Comparison of ENCODE assay signal across 26 cellular contexts in the genomic region with DNA sequence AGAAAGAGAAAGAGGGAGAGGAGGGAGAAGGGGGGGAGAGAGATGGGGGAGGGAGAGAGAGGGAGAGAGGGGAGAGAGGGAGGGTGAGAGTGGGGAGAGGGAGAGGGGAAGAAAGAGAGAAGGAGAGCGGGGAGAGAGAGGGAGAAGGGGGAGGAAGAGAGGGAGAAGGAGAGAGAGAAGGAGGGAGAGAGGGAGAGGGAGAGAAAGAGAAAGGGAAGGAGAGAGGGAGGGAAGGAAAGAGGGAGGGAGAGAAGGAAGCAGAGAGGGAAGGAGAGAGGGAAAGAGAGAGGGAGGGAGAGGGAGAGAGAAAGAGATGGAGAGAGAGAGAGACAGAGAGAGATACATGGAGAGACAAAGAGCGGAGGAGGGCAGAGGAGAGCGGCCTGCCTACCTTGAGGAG. TPM values are rescaled to one million over a fixed set of nuclear protein-coding genes. Genes with fewer than 3 reads are reported as not detected.
A peak's percentile ranks its signal among the peaks of the same experiment; 100 is the strongest.
DNase-seq lines count a peak whose midpoint lies in the region; ATAC-seq, FAIRE-seq and TF ChIP-seq lines count a peak whose summit lies in the region.
"Had no signal": no experiment of that assay in that cellular context is flagged by ENCODE, and none has a peak within 500 bp of the region (broad histone marks: within the 10 kb centered on the region; RNA-seq: fewer than 3 reads in every experiment).

No MANE protein-coding gene starts in this region.

- no peak overlapping the region for H3K18ac ChIP-seq in H1 (ENCODE audit: extremely low read depth, low read length)

- H3K23me2 ChIP-seq in H1 (ENCODE audit: low read depth, low read length) = peaks cover 3% of the 10 kb centered on the region; the same call in 1 of the 2 replicates

- POLR2A ChIA-PET in Caco-2 (lab: Charles Lee) (no interaction called here), HEK293 (lab: Yijun Ruan, JAX) (no interaction called here), H1 (lab: Charles Lee; ENCODE audit: partially characterized antibody) (no interaction called here)
- POLR2A ChIA-PET in activated CD8-positive, alpha-beta T cell treated with anti-CD3 and anti-CD28 coated beads for 36 hours (lab: Charles Lee) = no interaction called here

- H3K9me3 ChIP-seq in Caco-2 = no peaks in the 10 kb centered on the region
- H3K9me3 ChIP-seq in HEK293 (ENCODE audit: control insufficient read depth, insufficient read depth, low read depth, low read length) = no peaks in the 10 kb centered on the region
- H3K9me3 ChIP-seq in H1 (ENCODE audit: insufficient read depth in 2 of 2, low read depth in 1 of 2, low read length in 1 of 2) = no peaks in the 10 kb centered on the region
- H3K9me3 ChIP-seq: BE2C, BLaER1 had no signal

- TF ChIP-seq CTCF in Caco-2 (IDR thresholded peaks at IDR 0.05; ENCODE audit: insufficient read depth in 1 of 2, low read depth in 1 of 2, low read length in 1 of 2, severe bottlenecking in 1 of 2, unreplicated experiment in 1 of 2) (no peak), HEK293 (tag by site-specific recombination; IDR thresholded peaks at IDR 0.05) (no peak), H1 (IDR thresholded peaks at IDR 0.05; ENCODE audit: control extremely low read depth in 1 of 3, insufficient read depth in 1 of 3, low read depth in 1 of 3, low read length in 3 of 3) (no peak)
- no peak for TF ChIP-seq CTCF in activated CD8-positive, alpha-beta T cell treated with anti-CD3 and anti-CD28 coated beads for 36 hours (IDR thresholded peaks at IDR 0.05)

- TF ChIP-seq POLR2A in H1 (IDR thresholded peaks at IDR 0.05; ENCODE audit: control extremely low read depth in 1 of 2, low read depth in 2 of 2, low read length in 2 of 2) = no peak

- DNase-seq in Caco-2 (no peak), H1 (ENCODE audit: low read depth in 1 of 2, low spot score in 2 of 2) (no peak), OCI-M1 (lab: John Stamatoyannopoulos, UW) (no peak), NCI-H2171 treated with DMSO at 0.1 percent for 48 hours (lab: John Stamatoyannopoulos, UW) (no peak)
- no peak for DNase-seq in activated CD8-positive, alpha-beta T cell treated with anti-CD3 and anti-CD28 coated beads for 36 hours
- DNase-seq: 8988T; ACHN; BE2C; C1 segment of cervical spinal cord; Calu3; CD4-positive, alpha-beta memory T cell; CD4-positive, CD25-positive, alpha-beta regulatory T cell; CD8-positive, alpha-beta memory T cell; COR-L47; DMS79 treated with DMSO at 0.1 percent for 48 hours; GF-D8 had no signal

- CTCF ChIA-PET in Caco-2 (lab: Charles Lee) (no interaction called here), HEK293 (lab: Yijun Ruan, JAX) (no interaction called here), H1 (lab: Charles Lee; ENCODE audit: partially characterized antibody) (no interaction called here)
- CTCF ChIA-PET in activated CD8-positive, alpha-beta T cell treated with anti-CD3 and anti-CD28 coated beads for 36 hours (lab: Charles Lee) = no interaction called here

- H3K27me3 Mint-ChIP-seq in Caco-2 (ENCODE audit: insufficient read depth, unreplicated experiment) = no peaks in the 10 kb centered on the region
- H3K27me3 Mint-ChIP-seq in activated CD8-positive, alpha-beta T cell treated with anti-CD3 and anti-CD28 coated beads for 36 hours = peaks cover 4% of the 10 kb centered on the region
- H3K27me3 Mint-ChIP-seq: CD4-positive, CD25-positive, alpha-beta regulatory T cell had no signal

- H4K91ac ChIP-seq in H1 (replicated peaks; ENCODE audit: insufficient read length, low read length) = peak overlapping the region; percentile 56

- H3K36me3 ChIP-seq in Caco-2 (ENCODE audit: control insufficient read depth, insufficient read depth, low read length) (no peaks in the 10 kb centered on the region), HEK293 (ENCODE audit: control insufficient read depth in 2 of 2, insufficient read depth in 1 of 2, low read length in 2 of 2) (no peaks in the 10 kb centered on the region), H1 (ENCODE audit: control insufficient read depth in 2 of 4, insufficient read depth in 4 of 4, low read length in 3 of 4) (no peaks in the 10 kb centered on the region)
- H3K36me3 ChIP-seq: BE2C, BLaER1 had no signal

- no peaks in the 10 kb centered on the region for H3K9me3 Mint-ChIP-seq in Caco-2 (ENCODE audit: unreplicated experiment)
- no peaks in the 10 kb centered on the region for H3K9me3 Mint-ChIP-seq in activated CD8-positive, alpha-beta T cell treated with anti-CD3 and anti-CD28 coated beads for 36 hours
- H3K9me3 Mint-ChIP-seq: CD4-positive, alpha-beta memory T cell; CD4-positive, CD25-positive, alpha-beta regulatory T cell; CD8-positive, alpha-beta memory T cell had no signal

- H3K56ac ChIP-seq in H1 (replicated peaks; ENCODE audit: insufficient read length, low read depth, low read length) = no peak overlapping the region

- intact Hi-C loops in Caco-2 (cut with micrococcal nuclease; ENCODE audit: unreplicated experiment) = no loop called here
- intact Hi-C loops in activated CD8-positive, alpha-beta T cell treated with anti-CD3 and anti-CD28 coated beads for 36 hours (cut with micrococcal nuclease) = no loop called here

- H3K9ac ChIP-seq in H1 (replicated peaks in 1 of 4; ENCODE audit: extremely low read depth in 1 of 4, low read depth in 3 of 4, low read length in 3 of 4) = no peak overlapping the region
- H3K9ac ChIP-seq: BLaER1 had no signal

- no peak overlapping the region for H3K14ac ChIP-seq in H1 (ENCODE audit: insufficient read length)

- H2BK120ac ChIP-seq in H1 (replicated peaks; ENCODE audit: low read depth, low read length) = no peak overlapping the region

- H3K79me1 ChIP-seq in H1 (ENCODE audit: low read depth, low read length) = no peaks in the 10 kb centered on the region

- no peak overlapping the region for H4K8ac ChIP-seq in H1 (ENCODE audit: extremely low read depth, insufficient read depth, low read length)

- H3K4ac ChIP-seq in H1 (replicated peaks; ENCODE audit: insufficient read length, low read depth, low read length) = no peak overlapping the region

- no peak for FAIRE-seq in H1 (lab: Jason Lieb, UNC)
- FAIRE-seq: A204.1, D721Med, G401.6, GM12891, GM19239 had no signal

- H3K4me3 ChIP-seq in Caco-2 (ENCODE audit: low read depth, low read length) (no peak overlapping the region), HEK293 (ENCODE audit: low read depth, low read length) (no peak overlapping the region), H1 (ENCODE audit: extremely low read depth in 1 of 4, insufficient read depth in 2 of 4, low read depth in 3 of 4, low read length in 4 of 4) (no peak overlapping the region)
- H3K4me3 ChIP-seq: BLaER1 had no signal

- H3K4me3 Mint-ChIP-seq in Caco-2 (ENCODE audit: unreplicated experiment) = no peak overlapping the region
- H3K4me3 Mint-ChIP-seq in activated CD8-positive, alpha-beta T cell treated with anti-CD3 and anti-CD28 coated beads for 36 hours = no peak overlapping the region
- H3K4me3 Mint-ChIP-seq: CD14-positive monocyte; CD4-positive, alpha-beta memory T cell; CD4-positive, CD25-positive, alpha-beta regulatory T cell; CD8-positive, alpha-beta memory T cell had no signal

- no peaks in the 10 kb centered on the region for H4K20me1 ChIP-seq in H1 (replicated peaks in 1 of 2; ENCODE audit: control insufficient read depth in 1 of 2, insufficient read depth in 2 of 2, low read length in 2 of 2)

- no peak overlapping the region for H3K27ac ChIP-seq in HEK293 (ENCODE audit: extremely low read depth, low read depth, low read length)
- H3K27ac ChIP-seq in H1 (ENCODE audit: low read depth, low read length) = no peak overlapping the region
- H3K27ac ChIP-seq: BLaER1 had no signal

- H2BK5ac ChIP-seq in H1 (ENCODE audit: low read depth, low read length) = no peak overlapping the region

- H2AFZ ChIP-seq in H1 (ENCODE audit: low read length) = no peak overlapping the region

- no peak for TF ChIP-seq EP300 in H1 (IDR thresholded peaks at IDR 0.05; ENCODE audit: borderline replicate concordance in 1 of 2, low read depth in 2 of 2, low read length in 2 of 2)

- peak overlapping the region; percentile 61; the same call in 1 of the 2 replicates for H2BK15ac ChIP-seq in H1 (ENCODE audit: low read length)

- H3K23ac ChIP-seq in H1 (ENCODE audit: insufficient read length) = no peak overlapping the region

- no peaks in the 10 kb centered on the region for H3K27me3 ChIP-seq in Caco-2 (replicated peaks; ENCODE audit: control insufficient read depth, insufficient read depth, low read length)
- no peaks in the 10 kb centered on the region for H3K27me3 ChIP-seq in H1 (replicated peaks in 1 of 4; ENCODE audit: control insufficient read depth in 3 of 4, extremely low read depth in 1 of 4, insufficient read depth in 3 of 4, low read length in 3 of 4)
- H3K27me3 ChIP-seq: BE2C had no signal

- ATAC-seq in activated CD8-positive, alpha-beta T cell treated with anti-CD3 and anti-CD28 coated beads for 36 hours = no peak

- H2BK20ac ChIP-seq in H1 (ENCODE audit: low read length) = no peak overlapping the region

- BruUV-seq in Caco-2 (replicated peaks; lab: Mats Ljungman, UMichigan) = no TSS peak

- H2AK5ac ChIP-seq in H1 (ENCODE audit: low read depth, low read length) = peak overlapping the region; percentile 82; the same call in 1 of the 2 replicates

- H3K4me1 Mint-ChIP-seq in Caco-2 (ENCODE audit: low read depth, unreplicated experiment) = peaks cover 34% of the 10 kb centered on the region
- no peaks in the 10 kb centered on the region for H3K4me1 Mint-ChIP-seq in activated CD8-positive, alpha-beta T cell treated with anti-CD3 and anti-CD28 coated beads for 36 hours (ENCODE audit: low read depth)
- H3K4me1 Mint-ChIP-seq: CD14-positive monocyte; CD4-positive, alpha-beta memory T cell; CD4-positive, CD25-positive, alpha-beta regulatory T cell; CD8-positive, alpha-beta memory T cell had no signal

- peak overlapping the region; percentile 1 for H3K27ac Mint-ChIP-seq in Caco-2 (ENCODE audit: unreplicated experiment)
- H3K27ac Mint-ChIP-seq in activated CD8-positive, alpha-beta T cell treated with anti-CD3 and anti-CD28 coated beads for 36 hours = no peak overlapping the region
- H3K27ac Mint-ChIP-seq: CD14-positive monocyte; CD4-positive, alpha-beta memory T cell; CD4-positive, CD25-positive, alpha-beta regulatory T cell; CD8-positive, alpha-beta memory T cell had no signal

- WGBS in H1 (ENCODE audit: extremely low coverage in 1 of 2, insufficient coverage in 1 of 2, insufficient read length in 1 of 2, insufficient replicate concordance in 2 of 2, low coverage in 1 of 2, low lambda C conversion rate in 2 of 2, missing lambda C conversion rate in 1 of 2), 2 experiments = 54 to 67% methylated on average over 1 to 3 of the region's 3 CpGs

- H3K4me1 ChIP-seq in Caco-2 (peaks cover 44% of the 10 kb centered on the region), HEK293 (ENCODE audit: control insufficient read depth, insufficient read depth, low read length) (no peaks in the 10 kb centered on the region), H1 (replicated peaks in 1 of 4; ENCODE audit: control insufficient read depth in 3 of 4, insufficient read depth in 4 of 4, low read length in 3 of 4) (peaks cover 0 to 4% (median 0%) of the 10 kb centered on the region in 4 experiments; a peak in 1 of 7 replicates)

- H4K5ac ChIP-seq in H1 (ENCODE audit: insufficient read length, low read depth, low read length) = no peak overlapping the region

- H3K36me3 Mint-ChIP-seq in Caco-2 (ENCODE audit: insufficient read depth, unreplicated experiment) = no peaks in the 10 kb centered on the region
- H3K36me3 Mint-ChIP-seq in activated CD8-positive, alpha-beta T cell treated with anti-CD3 and anti-CD28 coated beads for 36 hours (ENCODE audit: low read depth) = no peaks in the 10 kb centered on the region
- H3K36me3 Mint-ChIP-seq: CD14-positive monocyte; CD4-positive, alpha-beta memory T cell; CD4-positive, CD25-positive, alpha-beta regulatory T cell; CD8-positive, alpha-beta memory T cell had no signal

- no peak overlapping the region for H3K4me2 ChIP-seq in H1 (ENCODE audit: insufficient read depth in 1 of 2, low read depth in 2 of 2, low read length in 2 of 2)
- H3K4me2 ChIP-seq: BLaER1 had no signal

- H3K79me2 ChIP-seq in H1 (ENCODE audit: control insufficient read depth in 1 of 2, insufficient read depth in 2 of 2, low read length in 2 of 2) = no peaks in the 10 kb centered on the region

- 0 out of 2 replicates have a peak overlapping the region, but pooled peaks have one; percentile 50 for H2BK12ac ChIP-seq in H1 (ENCODE audit: low read depth, low read length)

- TF ChIP-seq RAD21 in H1 (IDR thresholded peaks at IDR 0.05 in 1 of 2, conservative IDR thresholded peaks at IDR 0.05 in 1 of 2; ENCODE audit: low read depth in 2 of 2, low read length in 2 of 2) = no peak

RNA-seq across cellular contexts. Expression of a gene that starts 23.8 kb away (rescaled TPM):
- total RNA-seq in Caco-2 (2022) = 0.12 and 0.25 TPM in 2 replicates
- 0.11 and 0.15 TPM in 2 replicates for total RNA-seq in H1 (2021; fragmentation: NEBNext Ultra II Directional; extraction: Animal tissue kit (Norgen Biotek cat#: 25700))
- polyA plus RNA-seq in H1 (2011; rRNA removed) = 0.08 TPM in 2 replicates
- 0.10 TPM for polyA plus RNA-seq in H1 (2011; cell fraction: cytosol; rRNA removed)
- polyA plus RNA-seq in H1 (2011; cell fraction: nucleus; rRNA removed) = 0.14 TPM
- polyA plus RNA-seq in H1 (2012, experiment 1 of 2) = 0.11 to 0.17 TPM (median 0.12 TPM) in 3 of 4 replicates, not detected in the other
- 0.12 TPM for polyA plus RNA-seq in H1 (2012, experiment 2 of 2)
- 0.08 TPM for polyA plus RNA-seq in H1 (2013, experiment 1 of 2)
- polyA plus RNA-seq in H1 (2013, experiment 2 of 2) = 0.07 TPM
- 0.05 and 0.06 TPM in 2 replicates for polyA minus RNA-seq in H1 (2011; rRNA and poly(A)+ RNA removed)
- not detected for polyA minus RNA-seq in H1 (2011; cell fraction: cytosol; rRNA and poly(A)+ RNA removed)
- polyA minus RNA-seq in H1 (2011; cell fraction: nucleus; rRNA and poly(A)+ RNA removed) = not detected
- total RNA-seq in activated CD8-positive, alpha-beta T cell treated with anti-CD3 and anti-CD28 coated beads for 36 hours = not detected
- total RNA-seq: A673; Calu3; CD4-positive, alpha-beta memory T cell; CD4-positive, CD25-positive, alpha-beta regulatory T cell; CD8-positive, alpha-beta memory T cell had no signal
- polyA plus RNA-seq: AG04450; CD14-positive monocyte; CD4-positive, alpha-beta memory T cell; CD4-positive, CD25-positive, alpha-beta regulatory T cell; CD8-positive, alpha-beta memory T cell had no signal

RNA-seq across cellular contexts. Expression of a gene that starts 24.6 kb away (rescaled TPM):
- 39.2 and 40.5 TPM in 2 replicates for total RNA-seq in Caco-2 (2022)
- 0.43 and 0.59 TPM in 2 replicates for total RNA-seq in H1 (2021; fragmentation: NEBNext Ultra II Directional; extraction: Animal tissue kit (Norgen Biotek cat#: 25700))
- 0.48 and 0.88 TPM in 2 replicates for polyA plus RNA-seq in H1 (2011; rRNA removed)
- polyA plus RNA-seq in H1 (2011; cell fraction: cytosol; rRNA removed) = 0.75 TPM
- polyA plus RNA-seq in H1 (2011; cell fraction: nucleus; rRNA removed) = 1.4 TPM
- 0.55 to 1.1 TPM (median 0.65 TPM) in 4 replicates for polyA plus RNA-seq in H1 (2012, experiment 1 of 2)
- polyA plus RNA-seq in H1 (2012, experiment 2 of 2) = 0.46 TPM
- polyA plus RNA-seq in H1 (2013, experiment 1 of 2) = 0.71 TPM
- 0.63 TPM for polyA plus RNA-seq in H1 (2013, experiment 2 of 2)
- 0.09 and 0.20 TPM in 2 replicates for polyA minus RNA-seq in H1 (2011; rRNA and poly(A)+ RNA removed)
- polyA minus RNA-seq in H1 (2011; cell fraction: cytosol; rRNA and poly(A)+ RNA removed) = 1.4 TPM
- 1.9 TPM for polyA minus RNA-seq in H1 (2011; cell fraction: nucleus; rRNA and poly(A)+ RNA removed)
- not detected for total RNA-seq in activated CD8-positive, alpha-beta T cell treated with anti-CD3 and anti-CD28 coated beads for 36 hours
- total RNA-seq: A673; CD4-positive, alpha-beta memory T cell; CD4-positive, CD25-positive, alpha-beta regulatory T cell; CD8-positive, alpha-beta memory T cell had no signal
- polyA plus RNA-seq: AG04450; CD14-positive monocyte; CD4-positive, alpha-beta memory T cell; CD4-positive, CD25-positive, alpha-beta regulatory T cell; CD8-positive, alpha-beta memory T cell had no signal

RNA-seq across cellular contexts. Expression of a gene that starts 44.9 kb away (rescaled TPM):
- 30.7 and 36.4 TPM in 2 replicates for total RNA-seq in Caco-2 (2022)
- 8.0 TPM in 2 replicates for total RNA-seq in H1 (2021; fragmentation: NEBNext Ultra II Directional; extraction: Animal tissue kit (Norgen Biotek cat#: 25700))
- polyA plus RNA-seq in H1 (2011; rRNA removed) = 8.8 and 10.5 TPM in 2 replicates
- polyA plus RNA-seq in H1 (2011; cell fraction: cytosol; rRNA removed) = 6.5 TPM
- 9.7 TPM for polyA plus RNA-seq in H1 (2011; cell fraction: nucleus; rRNA removed)
- 8.2 to 10.9 TPM (median 9.6 TPM) in 4 replicates for polyA plus RNA-seq in H1 (2012, experiment 1 of 2)
- 7.4 TPM for polyA plus RNA-seq in H1 (2012, experiment 2 of 2)
- 5.3 TPM for polyA plus RNA-seq in H1 (2013, experiment 1 of 2)
- polyA plus RNA-seq in H1 (2013, experiment 2 of 2) = 5.6 TPM
- polyA minus RNA-seq in H1 (2011; rRNA and poly(A)+ RNA removed) = 5.2 and 5.7 TPM in 2 replicates
- 7.8 TPM for polyA minus RNA-seq in H1 (2011; cell fraction: cytosol; rRNA and poly(A)+ RNA removed)
- 4.3 TPM for polyA minus RNA-seq in H1 (2011; cell fraction: nucleus; rRNA and poly(A)+ RNA removed)
- 1 to 10 TPM; 3.2 to 4.5 TPM for total RNA-seq in activated CD8-positive, alpha-beta T cell treated with anti-CD3 and anti-CD28 coated beads for 36 hours

Comparison
In these comparisons a context has a peak if more than half of its experiments do, and no peak if none do; other contexts are left out.
1. RNA of a gene that starts 24.6 kb away (total RNA-seq): 39.2 to 40.5 TPM in Caco-2; 0.43 to 0.59 TPM in H1 and not detected in activated CD8-positive, alpha-beta T cell treated with anti-CD3 and anti-CD28 coated beads for 36 hours; every median in the first group is over 10 times any median in the second.